ENCODE assay signal across 8 cellular contexts in genomic region chr5:144169904-144170275, GRCh38. TPM values are rescaled to one million over a fixed set of nuclear protein-coding genes. Genes with fewer than 3 reads are reported as not detected.
A peak's percentile ranks its signal among the peaks of the same experiment; 100 is the strongest.
DNase-seq lines count a peak whose midpoint lies in the region; ATAC-seq and TF ChIP-seq lines count a peak whose summit lies in the region.

No MANE protein-coding gene starts in this region.

- no peaks in the 10 kb centered on the region for H3F3A ChIP-seq in OCI-LY1 (ENCODE audit: insufficient read depth, low read length)

- no peaks in the 10 kb centered on the region for H3K9me2 ChIP-seq in OCI-LY1 (ENCODE audit: low read depth, low read length)

- H3K4me1 ChIP-seq in OCI-LY1 (ENCODE audit: insufficient read depth, low read length, severe bottlenecking) (peaks cover 26% of the 10 kb centered on the region), esophagus (ENCODE audit: control insufficient read depth in 2 of 2, insufficient read depth in 2 of 2, low read length in 1 of 2) (no peaks in the 10 kb centered on the region), psoas muscle (peaks cover 17% of the 10 kb centered on the region)

- no peak overlapping the region for H2AFZ ChIP-seq in OCI-LY1 (ENCODE audit: low read length)

- peak; percentile 3 for ATAC-seq in GM18511 (IDR thresholded peaks at IDR 0.05; ENCODE audit: unreplicated experiment)
- peak in 1 of 4 donors; percentile 2 for ATAC-seq in psoas muscle

- H3K9me3 ChIP-seq in OCI-LY1 (ENCODE audit: low read length), result no peaks in the 10 kb centered on the region
- no peaks in the 10 kb centered on the region for H3K9me3 ChIP-seq in esophagus (ENCODE audit: control insufficient read depth in 2 of 2, insufficient read depth in 1 of 2, low read depth in 1 of 2, low read length in 1 of 2)
- no peaks in the 10 kb centered on the region for H3K9me3 ChIP-seq in psoas muscle

- peak overlapping the region; percentile 87 for H3K4me3 ChIP-seq in OCI-LY1 (ENCODE audit: low read depth, low read length, poor library complexity, severe bottlenecking)
- H3K4me3 ChIP-seq in esophagus (ENCODE audit: low read depth in 1 of 2, low read length in 2 of 2), result peak overlapping the region; percentile 84 to 99
- H3K4me3 ChIP-seq in psoas muscle, result peak overlapping the region; percentile 95

- H3K27me3 ChIP-seq in OCI-LY1 (ENCODE audit: insufficient read depth, low read length) (no peaks in the 10 kb centered on the region), esophagus (ENCODE audit: control insufficient read depth in 1 of 2, insufficient read depth in 2 of 2, low read length in 2 of 2) (no peaks in the 10 kb centered on the region), psoas muscle (ENCODE audit: insufficient read depth in 3 of 3, low read length in 2 of 3) (peaks cover 0 to 10% (median 0%) of the 10 kb centered on the region in 3 donors)

- H4K20me1 ChIP-seq in OCI-LY1 (ENCODE audit: insufficient read depth, low read length), result no peaks in the 10 kb centered on the region

- H3K36me3 ChIP-seq in OCI-LY1 (ENCODE audit: insufficient read depth, low read length) (peaks cover 34% of the 10 kb centered on the region), esophagus (ENCODE audit: control insufficient read depth in 2 of 2, insufficient read depth in 2 of 2, low read length in 1 of 2) (no peaks in the 10 kb centered on the region), psoas muscle (ENCODE audit: insufficient read depth in 1 of 2, low read depth in 1 of 2) (peaks cover 0 to 37% of the 10 kb centered on the region in 2 donors)

- no peak overlapping the region for H3K27ac ChIP-seq in OCI-LY1 (ENCODE audit: low read depth, low read length, poor library complexity, severe bottlenecking)
- H3K27ac ChIP-seq in esophagus (ENCODE audit: low read depth in 2 of 2, low read length in 1 of 2), result peak overlapping the region; percentile 74 to 82
- peak overlapping the region; percentile 87 for H3K27ac ChIP-seq in psoas muscle

- peak overlapping the region; percentile 70 for H3K9ac ChIP-seq in OCI-LY1 (ENCODE audit: low read length)

- H3K4me2 ChIP-seq in OCI-LY1 (ENCODE audit: low read length), result peak overlapping the region; percentile 85

- intact Hi-C loops in psoas muscle (cut with DNase I), result no loop called here

- no peak for TF ChIP-seq CTCF in OCI-LY1 (IDR thresholded peaks at IDR 0.05; ENCODE audit: low read length)
- no peak for TF ChIP-seq CTCF in psoas muscle (IDR thresholded peaks at IDR 0.05)

- WGBS in esophagus, 2 donors, result 1 to 3% methylated on average over 12 of the region's 12 CpGs
- WGBS in psoas muscle, 3 donors, result 1 to 2% (median 2%) methylated on average over 12 of the region's 12 CpGs

- DNase-seq in psoas muscle (no peak), LoVo (ENCODE audit: low spot score) (no peak), KG1 (lab: John Stamatoyannopoulos, UW) (no peak), HCEC 1CT (no peak), iPS-NIHi7 (ENCODE audit: extremely low spot score) (no peak)

- H3K79me2 ChIP-seq in OCI-LY1 (ENCODE audit: insufficient read depth, low read length), result peaks cover 21% of the 10 kb centered on the region

RNA-seq across cellular contexts. Expression of gene YIPF5, which starts 0.6 kb away (rescaled TPM):
- polyA plus RNA-seq in esophagus (10 to 100 TPM in 1 of 2 donors, 1 to 10 TPM in 1; 7.1 to 15.1 TPM), psoas muscle (10 to 100 TPM in 2 of 3 donors, 1 to 10 TPM in 1; 6.7 to 15.6 (median 14.3) TPM)
- 10 to 100 TPM; 12.7 to 21.1 (median 15.6) TPM for total RNA-seq in psoas muscle

RNA-seq across cellular contexts. Expression of gene KCTD16, which starts 0.8 kb away (rescaled TPM):
- polyA plus RNA-seq in esophagus (under 1 TPM; under 0.01 TPM), psoas muscle (under 1 TPM in 2 of 3 donors, not detected in 1; 0.01 TPM)
- under 1 TPM in 1 of 4 donors, not detected in 3; 0.04 TPM for total RNA-seq in psoas muscle
